In the genomic region with DNA sequence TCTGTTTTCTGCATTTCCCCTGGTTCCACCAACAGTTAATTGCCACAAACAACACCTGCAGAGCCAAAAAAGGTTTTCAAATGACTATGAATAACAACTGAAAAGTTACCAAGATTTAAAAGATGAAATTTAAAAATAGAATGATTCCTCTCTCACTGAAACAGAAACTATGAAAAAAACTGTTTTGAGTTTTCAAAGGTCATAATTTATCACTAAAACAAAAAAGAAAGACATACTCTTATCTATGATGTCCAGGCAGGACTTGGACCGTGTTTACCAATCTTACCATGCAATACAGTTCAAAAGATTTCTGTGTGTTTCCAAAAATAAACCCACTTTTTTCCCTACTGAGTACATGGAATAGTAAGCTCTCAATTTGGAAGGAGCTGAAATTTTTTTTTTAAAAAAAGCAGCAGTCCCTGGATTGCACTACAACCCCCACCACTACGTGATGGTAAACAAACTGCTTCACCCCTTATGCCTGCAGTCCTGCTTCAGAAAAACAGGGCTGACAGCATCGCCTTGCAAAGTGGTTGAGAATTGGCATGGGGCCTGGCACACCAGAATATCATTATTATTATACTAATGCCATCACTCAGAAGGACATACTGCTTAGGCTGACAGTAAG, we compare ENCODE assay signal across 15 cellular contexts. TPM values are rescaled to one million over a fixed set of nuclear protein-coding genes. Genes with fewer than 3 reads are reported as not detected.
DNase-seq lines count a peak whose midpoint lies in the region; ATAC-seq and TF ChIP-seq lines count a peak whose summit lies in the region.
"Had no signal": no experiment of that assay in that cellular context is flagged by ENCODE, and none has a peak within 500 bp of the region (broad histone marks: within the 10 kb centered on the region; RNA-seq: fewer than 3 reads in every experiment).

No MANE protein-coding gene starts in this region.

- no peak for ATAC-seq in activated CD8-positive, alpha-beta memory T cell treated with anti-CD3 and anti-CD28 coated beads, Interleukin-2, amount 10 ng/mL, durations not matched to agents 7 days and 5 days
- no peak for ATAC-seq in gastroesophageal sphincter
- ATAC-seq in natural killer cell treated with Interleukin-12 subunit alpha and Interleukin-12 subunit beta and Interleukin-15 and Interleukin-18, amount 100 ng/mL, for 72 hours, result no peak
- no peak for ATAC-seq in SK-N-SH treated with all-trans-retinoic acid at 6 μM for 48 hours

- peak overlapping the region; percentile 32 to 67 (median 41) for H3K27ac ChIP-seq in gastroesophageal sphincter
- H3K27ac ChIP-seq in transverse colon, result peak overlapping the region in 3 of 4 donors; percentile 8 to 53 (median 34)
- H3K27ac ChIP-seq: colonic mucosa had no signal

- no peaks in the 10 kb centered on the region for H3K27me3 Mint-ChIP-seq in activated CD8-positive, alpha-beta memory T cell treated with anti-CD3 and anti-CD28 coated beads, Interleukin-2, amount 10 ng/mL, durations not matched to agents 7 days and 5 days
- no peaks in the 10 kb centered on the region for H3K27me3 Mint-ChIP-seq in IgD-negative memory B cell
- H3K27me3 Mint-ChIP-seq in natural killer cell treated with Interleukin-12 subunit alpha and Interleukin-12 subunit beta and Interleukin-15 and Interleukin-18, amount 100 ng/mL, for 72 hours, result no peaks in the 10 kb centered on the region
- H3K27me3 Mint-ChIP-seq: activated naive CD4-positive, alpha-beta T cell treated with anti-CD3 and anti-CD28 coated beads, Interleukin-2, amount 50 U/mL, for 24 hours had no signal

- TF ChIP-seq EP300 in gastroesophageal sphincter (IDR thresholded peaks at IDR 0.05), result no peak
- TF ChIP-seq EP300 in transverse colon (IDR thresholded peaks at IDR 0.05; ENCODE audit: low read depth), result no peak

- WGBS in gastroesophageal sphincter (ENCODE audit: low coverage in 1 of 2), 2 donors, result 21 to 24% methylated on average over 3 of the region's 3 CpGs
- 55 to 78% methylated on average over 2 to 3 of the region's 3 CpGs for WGBS in transverse colon (ENCODE audit: low coverage in 1 of 2), 2 donors

- intact Hi-C loops in transverse colon (cut with DNase I; ENCODE audit: low total_unique reads), result no loop called here

- peaks cover 0 to 68% of the 10 kb centered on the region in 2 donors for H3K36me3 ChIP-seq in gastroesophageal sphincter
- H3K36me3 ChIP-seq in transverse colon, result peaks cover 0 to 46% (median 19%) of the 10 kb centered on the region in 4 donors

- in situ Hi-C loops in transverse colon (cut with MboI; ENCODE audit: low pct_ligation_motif_present in 1 of 4, low pct_unique_long_range_greater_than_20kb in 1 of 4, low sequenced_read_pairs in 3 of 4), result no loop called here

- H3K4me1 Mint-ChIP-seq in activated CD8-positive, alpha-beta memory T cell treated with anti-CD3 and anti-CD28 coated beads, Interleukin-2, amount 10 ng/mL, durations not matched to agents 7 days and 5 days, result peaks cover 64% of the 10 kb centered on the region
- peaks cover 29 to 47% (median 30%) of the 10 kb centered on the region in 3 donors for H3K4me1 Mint-ChIP-seq in IgD-negative memory B cell
- peaks cover 40 to 48% of the 10 kb centered on the region in 2 donors for H3K4me1 Mint-ChIP-seq in natural killer cell treated with Interleukin-12 subunit alpha and Interleukin-12 subunit beta and Interleukin-15 and Interleukin-18, amount 100 ng/mL, for 72 hours (ENCODE audit: low read depth in 2 of 2)

- CTCF ChIA-PET in activated CD8-positive, alpha-beta memory T cell treated with anti-CD3 and anti-CD28 coated beads, Interleukin-2, amount 10 ng/mL, durations not matched to agents 7 days and 5 days (lab: Charles Lee), result interaction anchor here (1.3 to 2.5 kb wide), 2 partner anchors 9 to 20 kb away, joined by 3 to 6 read pairs; no protein-coding TSS in a partner anchor

- TF ChIP-seq POLR2A in gastroesophageal sphincter (IDR thresholded peaks at IDR 0.05), result no peak
- TF ChIP-seq POLR2A in transverse colon (IDR thresholded peaks at IDR 0.05), result no peak

- H3K4me1 ChIP-seq in gastroesophageal sphincter, result peaks cover 10 to 82% (median 14%) of the 10 kb centered on the region in 3 donors
- H3K4me1 ChIP-seq in transverse colon, result peaks cover 0 to 43% (median 10%) of the 10 kb centered on the region in 4 donors
- H3K4me1 ChIP-seq: colonic mucosa had no signal

- no peak overlapping the region for H3K4me3 Mint-ChIP-seq in activated CD8-positive, alpha-beta memory T cell treated with anti-CD3 and anti-CD28 coated beads, Interleukin-2, amount 10 ng/mL, durations not matched to agents 7 days and 5 days
- peak overlapping the region in 2 of 4 donors; percentile 19 to 65 for H3K4me3 Mint-ChIP-seq in IgD-negative memory B cell
- H3K4me3 Mint-ChIP-seq in natural killer cell treated with Interleukin-12 subunit alpha and Interleukin-12 subunit beta and Interleukin-15 and Interleukin-18, amount 100 ng/mL, for 72 hours, result no peak overlapping the region
- H3K4me3 Mint-ChIP-seq: activated naive CD4-positive, alpha-beta T cell treated with anti-CD3 and anti-CD28 coated beads, Interleukin-2, amount 50 U/mL, for 24 hours had no signal

- H3K9me3 ChIP-seq in gastroesophageal sphincter (no peaks in the 10 kb centered on the region), transverse colon (no peaks in the 10 kb centered on the region)
- H3K9me3 ChIP-seq: colonic mucosa had no signal

- no peak overlapping the region for H3K4me3 ChIP-seq in gastroesophageal sphincter
- H3K4me3 ChIP-seq in transverse colon, result no peak overlapping the region
- H3K4me3 ChIP-seq: colonic mucosa had no signal

- H3K36me3 Mint-ChIP-seq in activated CD8-positive, alpha-beta memory T cell treated with anti-CD3 and anti-CD28 coated beads, Interleukin-2, amount 10 ng/mL, durations not matched to agents 7 days and 5 days, result peaks cover 71% of the 10 kb centered on the region
- H3K36me3 Mint-ChIP-seq in IgD-negative memory B cell, result peaks cover 6% of the 10 kb centered on the region
- peaks cover 41% of the 10 kb centered on the region for H3K36me3 Mint-ChIP-seq in natural killer cell treated with Interleukin-12 subunit alpha and Interleukin-12 subunit beta and Interleukin-15 and Interleukin-18, amount 100 ng/mL, for 72 hours

- DNase-seq in activated CD8-positive, alpha-beta memory T cell treated with anti-CD3 and anti-CD28 coated beads, Interleukin-2, amount 10 ng/mL, durations not matched to agents 7 days and 5 days, result no peak
- no peak for DNase-seq in activated CD8-positive, alpha-beta memory T cell treated with anti-CD3 and anti-CD28 coated beads, Interleukin-2, amount 50 U/mL, for 4 hours
- peak; percentile 4 for DNase-seq in transverse colon
- no peak for DNase-seq in natural killer cell treated with Interleukin-12 subunit alpha and Interleukin-12 subunit beta and Interleukin-15 and Interleukin-18, amount 100 ng/mL, for 72 hours (ENCODE audit: low spot score)
- DNase-seq in iPS-NIHi7 (ENCODE audit: extremely low spot score), result no peak
- DNase-seq: colonic mucosa; foreskin fibroblast; H7; occipital lobe; SHP77 treated with DMSO at 0.1 percent for 48 hours; stimulated activated CD4-positive, alpha-beta T cell treated with anti-CD3 and anti-CD28 coated beads, Interleukin-4, amount 100 ng/mL, for 1 hour had no signal

- TF ChIP-seq CTCF in gastroesophageal sphincter (IDR thresholded peaks at IDR 0.05) (no peak), transverse colon (IDR thresholded peaks at IDR 0.05) (no peak)

- H3K9me3 Mint-ChIP-seq in activated CD8-positive, alpha-beta memory T cell treated with anti-CD3 and anti-CD28 coated beads, Interleukin-2, amount 10 ng/mL, durations not matched to agents 7 days and 5 days (ENCODE audit: low read depth), result no peaks in the 10 kb centered on the region
- H3K9me3 Mint-ChIP-seq in IgD-negative memory B cell, result no peaks in the 10 kb centered on the region
- no peaks in the 10 kb centered on the region for H3K9me3 Mint-ChIP-seq in natural killer cell treated with Interleukin-12 subunit alpha and Interleukin-12 subunit beta and Interleukin-15 and Interleukin-18, amount 100 ng/mL, for 72 hours
- H3K9me3 Mint-ChIP-seq: activated naive CD4-positive, alpha-beta T cell treated with anti-CD3 and anti-CD28 coated beads, Interleukin-2, amount 50 U/mL, for 24 hours had no signal

- peak overlapping the region; percentile 69 for H3K27ac Mint-ChIP-seq in activated CD8-positive, alpha-beta memory T cell treated with anti-CD3 and anti-CD28 coated beads, Interleukin-2, amount 10 ng/mL, durations not matched to agents 7 days and 5 days
- H3K27ac Mint-ChIP-seq in IgD-negative memory B cell, result peak overlapping the region; percentile 23 to 74 (median 31)
- peak overlapping the region in 1 of 2 donors; percentile 24 for H3K27ac Mint-ChIP-seq in natural killer cell treated with Interleukin-12 subunit alpha and Interleukin-12 subunit beta and Interleukin-15 and Interleukin-18, amount 100 ng/mL, for 72 hours
- H3K27ac Mint-ChIP-seq: activated naive CD4-positive, alpha-beta T cell treated with anti-CD3 and anti-CD28 coated beads, Interleukin-2, amount 50 U/mL, for 24 hours had no signal

- H3K27me3 ChIP-seq in gastroesophageal sphincter, result no peaks in the 10 kb centered on the region
- no peaks in the 10 kb centered on the region for H3K27me3 ChIP-seq in transverse colon
- H3K27me3 ChIP-seq: colonic mucosa had no signal

TF ChIP-seq in SK-N-SH treated with all-trans-retinoic acid at 6 μM for 48 hours, 23 proteins besides CTCF, POLR2A, EP300 and RAD21 (continues in another document):
- TF ChIP-seq, protein P1, sequence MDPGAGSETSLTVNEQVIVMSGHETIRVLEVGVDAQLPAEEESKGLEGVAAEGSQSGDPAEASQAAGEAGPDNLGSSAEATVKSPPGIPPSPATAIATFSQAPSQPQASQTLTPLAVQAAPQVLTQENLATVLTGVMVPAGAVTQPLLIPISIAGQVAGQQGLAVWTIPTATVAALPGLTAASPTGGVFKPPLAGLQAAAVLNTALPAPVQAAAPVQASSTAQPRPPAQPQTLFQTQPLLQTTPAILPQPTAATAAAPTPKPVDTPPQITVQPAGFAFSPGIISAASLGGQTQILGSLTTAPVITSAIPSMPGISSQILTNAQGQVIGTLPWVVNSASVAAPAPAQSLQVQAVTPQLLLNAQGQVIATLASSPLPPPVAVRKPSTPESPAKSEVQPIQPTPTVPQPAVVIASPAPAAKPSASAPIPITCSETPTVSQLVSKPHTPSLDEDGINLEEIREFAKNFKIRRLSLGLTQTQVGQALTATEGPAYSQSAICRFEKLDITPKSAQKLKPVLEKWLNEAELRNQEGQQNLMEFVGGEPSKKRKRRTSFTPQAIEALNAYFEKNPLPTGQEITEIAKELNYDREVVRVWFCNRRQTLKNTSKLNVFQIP (CRISPR knock-in tag; IDR thresholded peaks at IDR 0.05; ENCODE audit: borderline replicate concordance, low read depth), result no peak
- TF ChIP-seq RARB (CRISPR knock-in tag; IDR thresholded peaks at IDR 0.05), result no peak
- TF ChIP-seq GLIS3 (CRISPR knock-in tag; IDR thresholded peaks at IDR 0.05), result no peak
- no peak for TF ChIP-seq ARNTL (CRISPR knock-in tag; IDR thresholded peaks at IDR 0.05; ENCODE audit: borderline replicate concordance, low read depth)

RNA-seq across cellular contexts. Expression of a gene that starts 8.5 kb away (rescaled TPM):
- 10 to 100 TPM; 41.3 to 47.2 TPM for total RNA-seq in activated CD8-positive, alpha-beta memory T cell treated with anti-CD3 and anti-CD28 coated beads, Interleukin-2, amount 10 ng/mL, durations not matched to agents 7 days and 5 days
- polyA plus RNA-seq in IgD-negative memory B cell, result 78.0 TPM
- total RNA-seq in gastroesophageal sphincter (10 to 100 TPM; 30.2 to 53.5 (median 46.4) TPM), transverse colon (100 to 1,000 TPM in 1 of 4 donors, 10 to 100 TPM in 3; 66.8 to 105 (median 71.1) TPM)
- total RNA-seq in natural killer cell treated with Interleukin-12 subunit alpha and Interleukin-12 subunit beta and Interleukin-15 and Interleukin-18, amount 100 ng/mL, for 72 hours, result 10 to 100 TPM; 62.4 to 73.2 TPM
